In the genomic region with DNA sequence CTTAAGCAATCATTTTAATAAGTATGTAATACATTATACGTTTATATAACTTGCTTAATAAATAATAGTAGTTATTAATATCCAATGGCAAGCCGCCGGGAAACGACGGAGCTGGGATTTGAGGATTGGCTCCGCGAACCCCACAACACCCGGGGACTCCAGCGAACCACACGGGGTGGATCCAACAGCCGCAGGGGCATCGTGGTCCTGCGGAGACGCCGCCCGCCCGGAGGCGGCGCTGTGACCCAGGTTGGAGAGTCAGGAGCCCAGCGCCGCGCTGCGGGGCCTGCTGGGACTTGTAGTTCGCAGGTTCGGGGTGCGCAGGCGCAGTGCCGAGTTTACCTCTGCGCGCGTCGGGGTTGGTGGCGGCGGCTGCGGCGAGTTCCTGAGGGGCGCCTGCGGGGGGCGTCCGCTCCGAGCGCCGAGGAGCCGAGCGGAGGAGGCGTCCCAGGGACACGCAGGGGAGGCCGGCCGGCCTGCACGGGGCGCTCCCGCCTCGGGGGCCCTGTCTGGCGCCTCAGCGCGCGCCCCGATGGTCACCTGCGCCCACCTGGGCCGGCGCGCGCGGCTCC, we compare ENCODE assay signal across 8 cellular contexts. TPM values are rescaled to one million over a fixed set of nuclear protein-coding genes. Genes with fewer than 3 reads are reported as not detected.
A peak's percentile ranks its signal among the peaks of the same experiment; 100 is the strongest.
DNase-seq lines count a peak whose midpoint lies in the region; ATAC-seq and TF ChIP-seq lines count a peak whose summit lies in the region.

Gene ZNF554 (plus strand): TSS at position 329 of the 572 bp plus-strand sequence. CDS start 204 bp downstream, at position 533.

- H3K27ac ChIP-seq in liver (ENCODE audit: low read depth in 1 of 2, low read length in 2 of 2) = no peak within 1 kb of the TSS

- H3K4me3 ChIP-seq in liver (ENCODE audit: low read depth in 1 of 3, low read length in 3 of 3) = peak within 1 kb of the TSS; percentile 57 to 95 (median 91)

- H3K36me3 ChIP-seq in liver (ENCODE audit: control insufficient read depth in 4 of 4, insufficient read depth in 3 of 4, low read depth in 1 of 4, low read length in 3 of 4) = peaks cover 0 to 17% (median 2%) of the 10 kb centered on the region in 4 donors

- H3K9ac ChIP-seq in liver (ENCODE audit: low read depth in 1 of 2, low read length in 2 of 2) = peak within 1 kb of the TSS in 1 of 2 donors; percentile 84

- under 1% methylated on average over 64 of the region's 64 CpGs for WGBS in liver

- peak; percentile 98 for DNase-seq in CD1c-positive myeloid dendritic cell (ENCODE audit: extremely low spot score)
- DNase-seq in NCI-H69 (lab: John Stamatoyannopoulos, UW) = peak; percentile 98
- DNase-seq in activated CD4-positive, alpha-beta T cell treated with anti-CD3 and anti-CD28 coated beads, Interleukin-2, amount 50 U/mL, for 24 hours (ENCODE audit: low read depth in 1 of 2, low spot score in 1 of 2) = peak; percentile 97
- DNase-seq in dermis microvascular lymphatic vessel endothelial cell (ENCODE audit: low read depth in 2 of 2) = peak; percentile 92 to 97
- DNase-seq in stimulated activated CD4-positive, alpha-beta T cell treated with anti-CD3 and anti-CD28 coated beads, Interleukin-4, amount 100 ng/mL, for 1 hour = peak; percentile 99

- peak; percentile 63 to 78 for TF ChIP-seq RAD21 in liver (IDR thresholded peaks at IDR 0.05)

- peaks cover 0 to 7% (median 0%) of the 10 kb centered on the region in 4 donors for H3K9me3 ChIP-seq in liver (ENCODE audit: control insufficient read depth in 4 of 4, low read length in 3 of 4)

- peaks cover 0 to 12% (median 4%) of the 10 kb centered on the region in 4 donors for H3K4me1 ChIP-seq in liver (ENCODE audit: control insufficient read depth in 4 of 4, insufficient read depth in 4 of 4, low read length in 3 of 4)

- ATAC-seq in GM19372 (IDR thresholded peaks at IDR 0.05; ENCODE audit: low read depth, unreplicated experiment) = peak; percentile 89
- ATAC-seq in HG03558 (IDR thresholded peaks at IDR 0.05; ENCODE audit: extremely low read depth, unreplicated experiment) = peak; percentile 60

- no peaks in the 10 kb centered on the region for H3K27me3 ChIP-seq in liver (ENCODE audit: control insufficient read depth in 4 of 4, insufficient read depth in 4 of 4, low read length in 3 of 4)

- TF ChIP-seq CTCF in liver (IDR thresholded peaks at IDR 0.05; ENCODE audit: low read depth, low read length, missing input control) = peak; percentile 94

TF ChIP-seq in liver, 16 proteins besides CTCF, POLR2A, EP300 and RAD21:
- TF ChIP-seq NR2F2 (IDR thresholded peaks at IDR 0.05) = no peak
- TF ChIP-seq ATF3 (IDR thresholded peaks at IDR 0.05) = no peak
- TF ChIP-seq RXRA (IDR thresholded peaks at IDR 0.05) = peak; percentile 30 to 67
- peak in 1 of 2 donors; percentile 33 for TF ChIP-seq EGR1 (IDR thresholded peaks at IDR 0.05; ENCODE audit: low read depth in 2 of 2)
- peak in 1 of 2 donors; percentile 64 for TF ChIP-seq GABPA (IDR thresholded peaks at IDR 0.05 in 1 of 2, conservative IDR thresholded peaks at IDR 0.05 in 1 of 2)
- TF ChIP-seq FOXA2 (IDR thresholded peaks at IDR 0.05) = no peak
- peak; percentile 54 for TF ChIP-seq YY1 (IDR thresholded peaks at IDR 0.05)
- peak; percentile 49 for TF ChIP-seq SP1 (IDR thresholded peaks at IDR 0.05)

RNA-seq across cellular contexts. Expression of gene ZNF554, which starts in this region (rescaled TPM):
- total RNA-seq in dermis microvascular lymphatic vessel endothelial cell = 2.1 and 3.9 TPM in 2 replicates
- total RNA-seq in liver = 1 to 10 TPM; 2.7 to 3.3 TPM
- 1 to 10 TPM in 1 of 2 donors, under 1 TPM in 1; 0.94 to 1.5 TPM for polyA plus RNA-seq in liver
